15 cellular contexts compared by ENCODE assay signal in genomic region chr16:28835864-28836760, GRCh38. TPM values are rescaled to one million over a fixed set of nuclear protein-coding genes. Genes with fewer than 3 reads are reported as not detected.
"Had no signal": no experiment of that assay in that cellular context is flagged by ENCODE, and none has a peak within 500 bp of the region (broad histone marks: within the 10 kb centered on the region; RNA-seq: fewer than 3 reads in every experiment).

No MANE protein-coding gene starts in this region.

- H3K4me1 ChIP-seq: body of pancreas, right atrium auricular region, testis had no signal

- H3K4me3 Mint-ChIP-seq: activated CD4-positive, alpha-beta memory T cell treated with anti-CD3 and anti-CD28 coated beads, Interleukin-2, amount 10 ng/mL, durations not matched to agents 7 days and 5 days; immature natural killer cell; natural killer cell; stimulated activated naive CD8-positive, alpha-beta T cell treated with anti-CD3 and anti-CD28 coated beads, Interleukin-15, Interleukin-2, amounts not matched to agents 100 ng/mL and 50 ng/mL, for 24 hours had no signal

- H3K9me3 Mint-ChIP-seq: activated CD4-positive, alpha-beta memory T cell treated with anti-CD3 and anti-CD28 coated beads, Interleukin-2, amount 10 ng/mL, durations not matched to agents 7 days and 5 days; immature natural killer cell; natural killer cell; stimulated activated naive CD8-positive, alpha-beta T cell treated with anti-CD3 and anti-CD28 coated beads, Interleukin-15, Interleukin-2, amounts not matched to agents 100 ng/mL and 50 ng/mL, for 24 hours had no signal

- H3K27ac Mint-ChIP-seq: activated CD4-positive, alpha-beta memory T cell treated with anti-CD3 and anti-CD28 coated beads, Interleukin-2, amount 10 ng/mL, durations not matched to agents 7 days and 5 days; stimulated activated naive CD8-positive, alpha-beta T cell treated with anti-CD3 and anti-CD28 coated beads, Interleukin-15, Interleukin-2, amounts not matched to agents 100 ng/mL and 50 ng/mL, for 24 hours had no signal

- DNase-seq: activated CD4-positive, alpha-beta memory T cell treated with anti-CD3 and anti-CD28 coated beads, Interleukin-2, amount 10 ng/mL, durations not matched to agents 7 days and 5 days; activated CD4-positive, alpha-beta T cell treated with anti-CD3 and anti-CD28 coated beads for 1 hour; activated naive CD4-positive, alpha-beta T cell; amniotic stem cell; body of pancreas; cerebellar nuclear complex; dermis blood vessel endothelial cell; immature natural killer cell; left cardiac atrium; natural killer cell; nucleus accumbens; testis had no signal

- H3K4me3 ChIP-seq: body of pancreas, esophagus muscularis mucosa, right atrium auricular region, testis had no signal

- H3K27me3 Mint-ChIP-seq: activated CD4-positive, alpha-beta memory T cell treated with anti-CD3 and anti-CD28 coated beads, Interleukin-2, amount 10 ng/mL, durations not matched to agents 7 days and 5 days; stimulated activated naive CD8-positive, alpha-beta T cell treated with anti-CD3 and anti-CD28 coated beads, Interleukin-15, Interleukin-2, amounts not matched to agents 100 ng/mL and 50 ng/mL, for 24 hours had no signal

- H3K9me3 ChIP-seq: body of pancreas, esophagus muscularis mucosa, right atrium auricular region, testis had no signal

- H3K27ac ChIP-seq: body of pancreas, esophagus muscularis mucosa, right atrium auricular region, testis had no signal

- ATAC-seq: body of pancreas, left cardiac atrium had no signal

- H3K27me3 ChIP-seq: body of pancreas, esophagus muscularis mucosa, right atrium auricular region, testis had no signal

RNA-seq across cellular contexts. Expression of gene ATP2A1, which starts 42.2 kb away (rescaled TPM):
- total RNA-seq: body of pancreas, dermis blood vessel endothelial cell had no signal
